In genomic region chr2:181978351-181979150, GRCh38 we compare ENCODE assay signal across 2 cellular contexts.
TF ChIP-seq lines count a peak whose summit lies in the region.

No MANE protein-coding gene starts in this region.

TF ChIP-seq in HEK293T, 16 proteins besides CTCF, POLR2A, EP300 and RAD21 (continued from another document):
- TF ChIP-seq PKNOX1 (IDR thresholded peaks at IDR 0.05): no peak
- TF ChIP-seq BHLHE40 (IDR thresholded peaks at IDR 0.05; ENCODE audit: borderline replicate concordance): no peak
- no peak for TF ChIP-seq SUZ12 (IDR thresholded peaks at IDR 0.05)
- TF ChIP-seq NFRKB (IDR thresholded peaks at IDR 0.05): no peak
- no peak for TF ChIP-seq FOXM1 (IDR thresholded peaks at IDR 0.05; ENCODE audit: borderline replicate concordance)
- no peak for TF ChIP-seq ARNT (IDR thresholded peaks at IDR 0.05)

TF ChIP-seq in HepG2, 621 proteins besides CTCF, POLR2A, EP300 and RAD21 (continued from another document):
- TF ChIP-seq STAT6 (CRISPR knock-in tag; IDR thresholded peaks at IDR 0.05; ENCODE audit: borderline replicate concordance): no peak
- no peak for TF ChIP-seq MAZ (IDR thresholded peaks at IDR 0.05; ENCODE audit: borderline replicate concordance, low read depth, low read length)
- no peak for TF ChIP-seq MAZ (CRISPR knock-in tag; IDR thresholded peaks at IDR 0.05; ENCODE audit: low read depth)
- no peak for TF ChIP-seq PRPF4 (IDR thresholded peaks at IDR 0.05; ENCODE audit: low read depth, low read length, poor library complexity, severe bottlenecking)
- TF ChIP-seq ZBTB46 (CRISPR knock-in tag; IDR thresholded peaks at IDR 0.05; ENCODE audit: borderline replicate concordance): no peak
- no peak for TF ChIP-seq CCDC6 (CRISPR knock-in tag; IDR thresholded peaks at IDR 0.05)
- no peak for TF ChIP-seq ZNF530 (CRISPR knock-in tag; IDR thresholded peaks at IDR 0.05; ENCODE audit: low read depth)
- no peak for TF ChIP-seq RNF219 (CRISPR knock-in tag; IDR thresholded peaks at IDR 0.05)
- no peak for TF ChIP-seq ZSCAN30 (CRISPR knock-in tag; IDR thresholded peaks at IDR 0.05)
- no peak for TF ChIP-seq ZNF841 (CRISPR knock-in tag; IDR thresholded peaks at IDR 0.05; ENCODE audit: borderline replicate concordance)
